In genomic region chr19:43773725-43774102, GRCh38 we compare ENCODE assay signal across 17 cellular contexts. TPM values are rescaled to one million over a fixed set of nuclear protein-coding genes. Genes with fewer than 3 reads are reported as not detected.
DNase-seq lines count a peak whose midpoint lies in the region; ATAC-seq and FAIRE-seq lines count a peak whose summit lies in the region.
"Had no signal": no experiment of that assay in that cellular context is flagged by ENCODE, and none has a peak within 500 bp of the region (broad histone marks: within the 10 kb centered on the region; RNA-seq: fewer than 3 reads in every experiment).

No MANE protein-coding gene starts in this region.

- H3K9ac ChIP-seq in BLaER1 (no peak overlapping the region), iPS-18a (ENCODE audit: low read length) (no peak overlapping the region)
- H3K9ac ChIP-seq: GM23248 had no signal

- H3K27me3 ChIP-seq in BLaER1 (no peaks in the 10 kb centered on the region), iPS-18a (ENCODE audit: control insufficient read depth, insufficient read depth, low read length) (peaks cover 39% of the 10 kb centered on the region), aorta (ENCODE audit: control insufficient read depth in 1 of 2, insufficient read depth in 2 of 2, low read length in 1 of 2) (no peaks in the 10 kb centered on the region)

- H3K9me3 ChIP-seq in BLaER1 (no peaks in the 10 kb centered on the region), iPS-18a (ENCODE audit: control insufficient read depth, low read depth, low read length) (no peaks in the 10 kb centered on the region), aorta (ENCODE audit: control insufficient read depth, low read length) (no peaks in the 10 kb centered on the region)
- H3K9me3 ChIP-seq: gastrocnemius medialis, mucosa of descending colon, thoracic aorta had no signal

- H3K36me3 ChIP-seq in BLaER1 = peaks cover 71% of the 10 kb centered on the region
- no peaks in the 10 kb centered on the region for H3K36me3 ChIP-seq in iPS-18a (ENCODE audit: control insufficient read depth, low read depth, low read length)
- no peaks in the 10 kb centered on the region for H3K36me3 ChIP-seq in aorta (ENCODE audit: control insufficient read depth in 1 of 2, insufficient read depth in 2 of 2, low read length in 1 of 2)
- H3K36me3 ChIP-seq: cardiac muscle cell, gastrocnemius medialis, thoracic aorta, WERI-Rb-1 had no signal

- no peak for ATAC-seq in GM21515 (IDR thresholded peaks at IDR 0.05; ENCODE audit: unreplicated experiment)
- no peak for ATAC-seq in aorta (ENCODE audit: low FRiP score)

- peak overlapping the region; percentile 48 for H3K4me2 ChIP-seq in BLaER1
- H3K4me2 ChIP-seq: PC-9 had no signal

- 39 to 47% methylated on average over 5 of the region's 5 CpGs for WGBS in aorta, 2 donors

- H3K4me3 ChIP-seq in BLaER1 (no peak overlapping the region), iPS-18a (ENCODE audit: low read length) (peak overlapping the region; percentile 52), aorta (ENCODE audit: low read length in 2 of 2) (no peak overlapping the region)
- H3K4me3 ChIP-seq: mucosa of descending colon, PC-9 had no signal

- H3K4me1 ChIP-seq in BLaER1 (peaks cover 52% of the 10 kb centered on the region), iPS-18a (ENCODE audit: control insufficient read depth, low read depth, low read length) (peaks cover 11% of the 10 kb centered on the region), aorta (ENCODE audit: control insufficient read depth in 1 of 2, insufficient read depth in 2 of 2, low read length in 2 of 2) (no peaks in the 10 kb centered on the region)

- peak; percentile 70 for DNase-seq in NCI-H2171 treated with DMSO at 0.1 percent for 48 hours (lab: John Stamatoyannopoulos, UW)
- no peak for DNase-seq in urothelium cell line (ENCODE audit: low spot score)
- DNase-seq in aorta = no peak
- DNase-seq: kidney glomerular epithelial cell, NCI-H1436 treated with DMSO at 0.1 percent for 48 hours, NCI-H446 treated with DMSO at 0.1 percent for 48 hours, PC-9, WERI-Rb-1 had no signal

- intact Hi-C loops in aorta (cut with DNase I) = no loop called here

- H4K20me1 ChIP-seq in BLaER1 = no peaks in the 10 kb centered on the region

- FAIRE-seq in urothelium cell line (lab: Jason Lieb, UNC) = no peak

- H3K27ac ChIP-seq in BLaER1 (no peak overlapping the region), iPS-18a (ENCODE audit: low read length) (no peak overlapping the region), aorta (ENCODE audit: low read depth in 1 of 2, low read length in 2 of 2) (no peak overlapping the region)
- H3K27ac ChIP-seq: cardiac muscle cell, gastrocnemius medialis, GM23248, PC-9, thoracic aorta, WERI-Rb-1 had no signal

RNA-seq across cellular contexts. Expression of gene KCNN4, which starts 7.1 kb away (rescaled TPM):
- total RNA-seq in aorta = 1 to 10 TPM; 4.1 to 4.3 TPM
- 1 to 10 TPM; 1.5 to 8.6 TPM for polyA plus RNA-seq in aorta
- polyA plus RNA-seq: cardiac muscle cell had no signal

RNA-seq across cellular contexts. Expression of gene SMG9, which starts 19.0 kb away (rescaled TPM):
- 10 to 100 TPM; 29.2 to 50.6 TPM for total RNA-seq in aorta
- 10 to 100 TPM; 14.9 to 31.1 TPM for polyA plus RNA-seq in aorta

RNA-seq across cellular contexts. Expression of gene LYPD5, which starts 28.5 kb away (rescaled TPM):
- 1 to 10 TPM; 1.6 to 1.9 TPM for total RNA-seq in aorta
- under 1 TPM; 0.08 to 0.63 TPM for polyA plus RNA-seq in aorta
- total RNA-seq: cardiac muscle cell had no signal

RNA-seq across cellular contexts. Expression of gene ZNF283, which starts 53.4 kb away (rescaled TPM):
- 10 to 100 TPM; 12.0 to 15.2 TPM for total RNA-seq in aorta
- 1 to 10 TPM; 3.9 to 4.5 TPM for polyA plus RNA-seq in aorta

RNA-seq across cellular contexts. Expression of gene IRGC, which starts 57.8 kb away (rescaled TPM):
- not detected for total RNA-seq in aorta
- polyA plus RNA-seq in aorta = not detected
- total RNA-seq: cardiac muscle cell, gastrocnemius medialis, GM23248, mucosa of descending colon, PC-9, posterior vena cava, thoracic aorta had no signal
- polyA plus RNA-seq: cardiac muscle cell, GM23248 had no signal
